8 cellular contexts compared by ENCODE assay signal in genomic region chr12:11580125-11580751, GRCh38.
DNase-seq lines count a peak whose midpoint lies in the region; ATAC-seq and TF ChIP-seq lines count a peak whose summit lies in the region.

No MANE protein-coding gene starts in this region.

- H3K4me1 ChIP-seq in colonic mucosa (no peaks in the 10 kb centered on the region), neuronal stem cell (ENCODE audit: control insufficient read depth in 2 of 2, insufficient read depth in 1 of 2, low read depth in 1 of 2, low read length in 2 of 2) (no peaks in the 10 kb centered on the region)

- H3K36me3 ChIP-seq in colonic mucosa (no peaks in the 10 kb centered on the region), neuronal stem cell (replicated peaks in 1 of 2; ENCODE audit: control insufficient read depth in 2 of 2, insufficient read depth in 2 of 2, low read length in 2 of 2) (no peaks in the 10 kb centered on the region)

- H3K4me1 Mint-ChIP-seq in osteocyte (ENCODE audit: unreplicated experiment), result peaks cover 33% of the 10 kb centered on the region

- DNase-seq in COLO829 (ENCODE audit: low spot score) (peak; percentile 78), Kasumi-1 (lab: John Stamatoyannopoulos, UW) (peak; percentile 20 to 32), colonic mucosa (peak; percentile 24), osteocyte (ENCODE audit: extremely low spot score, unreplicated experiment) (no peak), NCI-H1694 treated with DMSO at 0.1 percent for 48 hours (lab: John Stamatoyannopoulos, UW) (no peak), neuronal stem cell (ENCODE audit: low spot score) (no peak), activated gamma-delta T cell treated with Interleukin-2 at 50 U/mL for 16 hours (no peak), left colon (no peak)

- peaks cover 7% of the 10 kb centered on the region for H3K27me3 Mint-ChIP-seq in osteocyte (ENCODE audit: unreplicated experiment)

- no peak overlapping the region for H3K4me2 ChIP-seq in neuronal stem cell (ENCODE audit: insufficient read depth, low read length, poor library complexity, severe bottlenecking)

- H4K8ac ChIP-seq in neuronal stem cell (ENCODE audit: low read depth, low read length), result no peak overlapping the region

- no peak overlapping the region for H3K23ac ChIP-seq in neuronal stem cell (ENCODE audit: low read depth, low read length, poor library complexity)

- H3K4me3 ChIP-seq in colonic mucosa (no peak overlapping the region), neuronal stem cell (ENCODE audit: low read length in 2 of 2) (no peak overlapping the region)

- H2AK5ac ChIP-seq in neuronal stem cell (ENCODE audit: low read depth, low read length), result no peak overlapping the region

- H2BK5ac ChIP-seq in neuronal stem cell (ENCODE audit: low read length), result no peak overlapping the region

- no peaks in the 10 kb centered on the region for H3K36me3 Mint-ChIP-seq in osteocyte (ENCODE audit: unreplicated experiment)

- no CpG with 5 or more reads among the region's 2 CpGs for whole genome bisulfite sequencing in neuronal stem cell (ENCODE audit: extremely low coverage in 2 of 2, insufficient read length in 2 of 2, insufficient replicate concordance in 1 of 2), 2 donors

- TF ChIP-seq CTCF in colonic mucosa (IDR thresholded peaks at IDR 0.05) (no peak), osteocyte (IDR thresholded peaks at IDR 0.05) (no peak)

- no peaks in the 10 kb centered on the region for H3K79me1 ChIP-seq in neuronal stem cell (ENCODE audit: low read depth, low read length)

- no peak overlapping the region for H3K4me3 Mint-ChIP-seq in osteocyte (ENCODE audit: unreplicated experiment)

- no peak overlapping the region for H2BK120ac ChIP-seq in neuronal stem cell (ENCODE audit: low read depth, low read length)

- no peak overlapping the region for H2BK15ac ChIP-seq in neuronal stem cell (ENCODE audit: low read length)

- H3K9me3 Mint-ChIP-seq in osteocyte (ENCODE audit: unreplicated experiment), result peaks cover under 1% of the 10 kb centered on the region

- H3K27me3 ChIP-seq in colonic mucosa (no peaks in the 10 kb centered on the region), neuronal stem cell (ENCODE audit: control insufficient read depth in 3 of 3, insufficient read depth in 3 of 3, low read depth in 1 of 3, low read length in 3 of 3) (no peaks in the 10 kb centered on the region)

- no peak overlapping the region for H3K18ac ChIP-seq in neuronal stem cell (ENCODE audit: low read length)

- intact Hi-C loops in colonic mucosa (cut with DNase I) (loop anchor here (2.0 to 10.0 kb wide), 2 partner anchors 455 to 755 kb away; no protein-coding TSS in a partner anchor), left colon (cut with DNase I, micrococcal nuclease) (loop anchor here (2.0 to 10.0 kb wide), 3 partner anchors 315 to 455 kb away; no protein-coding TSS in a partner anchor)

- H4K91ac ChIP-seq in neuronal stem cell (ENCODE audit: low read depth, low read length, poor library complexity), result no peak overlapping the region

- no peak overlapping the region for H3K4ac ChIP-seq in neuronal stem cell (ENCODE audit: low read length)

- no peak overlapping the region for H3K27ac ChIP-seq in colonic mucosa
- H3K27ac ChIP-seq in neuronal stem cell (replicated peaks; ENCODE audit: low read length), result no peak overlapping the region

- peak overlapping the region; percentile 66 for H3K27ac Mint-ChIP-seq in osteocyte (ENCODE audit: unreplicated experiment)

- H3K9me3 ChIP-seq in colonic mucosa, result no peaks in the 10 kb centered on the region
- H3K9me3 ChIP-seq in neuronal stem cell (replicated peaks in 1 of 2; ENCODE audit: control insufficient read depth in 2 of 2, insufficient read depth in 1 of 2, low read depth in 1 of 2, low read length in 2 of 2), result no peaks in the 10 kb centered on the region

- no peak overlapping the region for H2BK12ac ChIP-seq in neuronal stem cell (ENCODE audit: low read length)

- H2AFZ ChIP-seq in neuronal stem cell (ENCODE audit: low read length), result no peak overlapping the region

- no peak for ATAC-seq in left colon

- H3K9ac ChIP-seq in colonic mucosa (ENCODE audit: low read depth in 2 of 2, low read length in 2 of 2) (no peak overlapping the region), neuronal stem cell (ENCODE audit: low read depth, low read length, poor library complexity) (no peak overlapping the region)

- no peak overlapping the region for H3K14ac ChIP-seq in neuronal stem cell (ENCODE audit: low read length)

Comparison
In these comparisons a context has a peak if more than half of its experiments do, and no peak if none do; other contexts are left out.
1. DNase-seq: peak in COLO829 (single experiment), Kasumi-1 (2 of 2) and colonic mucosa (single experiment); none in osteocyte (single experiment), NCI-H1694 treated with DMSO at 0.1 percent for 48 hours (single experiment), neuronal stem cell (single experiment), activated gamma-delta T cell treated with Interleukin-2 at 50 U/mL for 16 hours (single experiment) and left colon (0 of 2).